29 cellular contexts compared by ENCODE assay signal in genomic region chr17:29322363-29322762, GRCh38.
"Had no signal": no experiment of that assay in that cellular context is flagged by ENCODE, and none has a peak within 500 bp of the region (broad histone marks: within the 10 kb centered on the region; RNA-seq: fewer than 3 reads in every experiment).

No MANE protein-coding gene starts in this region.

- H3K27me3 ChIP-seq: stomach, suprapubic skin, testis, thyroid gland, tibial artery, tibial nerve, transverse colon, upper lobe of left lung, upper lobe of right lung, uterus, vagina had no signal

- H3K4me3 ChIP-seq: stomach, suprapubic skin, testis, thoracic aorta, thyroid gland, tibial artery, tibial nerve, transverse colon, upper lobe of left lung, upper lobe of right lung, uterus, vagina had no signal

- H3K27me3 Mint-ChIP-seq: stimulated activated memory B cell treated with anti-CD40 and anti-IgM and Interleukin-4, amounts not matched to agents 10 μg/mL and 1 μg/mL and 100 μg/mL, for 72 hours; stimulated activated naive B cell treated with anti-CD40 and anti-IgM and Interleukin-4, amounts not matched to agents 10 μg/mL and 1 μg/mL and 100 μg/mL, for 72 hours; stimulated activated naive CD8-positive, alpha-beta T cell treated with anti-CD3 and anti-CD28 coated beads, Interleukin-15, amount 100 ng/mL, for 72 hours; stimulated activated naive CD8-positive, alpha-beta T cell treated with anti-CD3 and anti-CD28 coated beads, Interleukin-15, Interleukin-2, amounts not matched to agents 100 ng/mL and 50 ng/mL, for 24 hours had no signal

- H3K4me3 Mint-ChIP-seq: stimulated activated effector memory CD8-positive, alpha-beta T cell treated with anti-CD3 and anti-CD28 coated beads, Interleukin-12 subunit alpha, Interleukin-12 subunit beta, amount 100 ng/mL, for 72 hours; stimulated activated memory B cell treated with anti-CD40 and anti-IgM and Interleukin-4, amounts not matched to agents 10 μg/mL and 1 μg/mL and 100 μg/mL, for 72 hours; stimulated activated naive B cell treated with anti-CD40 and anti-IgM and Interleukin-4, amounts not matched to agents 10 μg/mL and 1 μg/mL and 100 μg/mL, for 72 hours; stimulated activated naive CD8-positive, alpha-beta T cell treated with anti-CD3 and anti-CD28 coated beads, Interleukin-15, amount 100 ng/mL, for 72 hours; stimulated activated naive CD8-positive, alpha-beta T cell treated with anti-CD3 and anti-CD28 coated beads, Interleukin-15, Interleukin-2, amounts not matched to agents 100 ng/mL and 50 ng/mL, for 24 hours; type B pancreatic cell had no signal

- H3K36me3 Mint-ChIP-seq: stimulated activated memory B cell treated with anti-CD40 and anti-IgM and Interleukin-4, amounts not matched to agents 10 μg/mL and 1 μg/mL and 100 μg/mL, for 72 hours; stimulated activated naive B cell treated with anti-CD40 and anti-IgM and Interleukin-4, amounts not matched to agents 10 μg/mL and 1 μg/mL and 100 μg/mL, for 72 hours; type B pancreatic cell had no signal

- H3K4me1 ChIP-seq: stomach, suprapubic skin, testis, thyroid gland, tibial artery, tibial nerve, transverse colon, upper lobe of left lung, upper lobe of right lung, uterus, vagina had no signal

- H3K27ac ChIP-seq: stomach, suprapubic skin, testis, thoracic aorta, thyroid gland, tibial artery, tibial nerve, transverse colon, upper lobe of left lung, upper lobe of right lung, uterus, vagina had no signal

- ATAC-seq: stimulated activated effector memory CD8-positive, alpha-beta T cell treated with anti-CD3 and anti-CD28 coated beads, Interleukin-12 subunit alpha, Interleukin-12 subunit beta, amount 100 ng/mL, for 72 hours; stimulated activated memory B cell treated with anti-CD40 and anti-IgM and Interleukin-4, amounts not matched to agents 10 μg/mL and 1 μg/mL and 100 μg/mL, for 72 hours; stimulated activated naive B cell treated with anti-CD40 and anti-IgM and Interleukin-4, amounts not matched to agents 10 μg/mL and 1 μg/mL and 100 μg/mL, for 72 hours; stimulated activated naive CD8-positive, alpha-beta T cell treated with anti-CD3 and anti-CD28 coated beads, Interleukin-15, amount 100 ng/mL, for 72 hours; stimulated activated naive CD8-positive, alpha-beta T cell treated with anti-CD3 and anti-CD28 coated beads, Interleukin-15, Interleukin-2, amounts not matched to agents 100 U/mL and 50 U/mL, for 24 hours; upper lobe of right lung had no signal

- H3K4me1 Mint-ChIP-seq: stimulated activated effector memory CD8-positive, alpha-beta T cell treated with anti-CD3 and anti-CD28 coated beads, Interleukin-12 subunit alpha, Interleukin-12 subunit beta, amount 100 ng/mL, for 72 hours; stimulated activated memory B cell treated with anti-CD40 and anti-IgM and Interleukin-4, amounts not matched to agents 10 μg/mL and 1 μg/mL and 100 μg/mL, for 72 hours; stimulated activated naive B cell treated with anti-CD40 and anti-IgM and Interleukin-4, amounts not matched to agents 10 μg/mL and 1 μg/mL and 100 μg/mL, for 72 hours; stimulated activated naive CD8-positive, alpha-beta T cell treated with anti-CD3 and anti-CD28 coated beads, Interleukin-15, amount 100 ng/mL, for 72 hours had no signal

- DNase-seq: stimulated activated CD4-positive, alpha-beta T cell treated with anti-CD3 and anti-CD28 coated beads, Interleukin-2, amount 100 ng/mL, for 48 hours; stimulated activated CD4-positive, alpha-beta T cell treated with anti-CD3 and anti-CD28 coated beads, Interleukin-4, amount 100 ng/mL, for 1 hour; stimulated activated CD4-positive, alpha-beta T cell treated with anti-CD3 and anti-CD28 coated beads, Interleukin-4, amount 100 ng/mL, for 24 hours; stimulated activated CD4-positive, alpha-beta T cell treated with anti-CD3 and anti-CD28 coated beads, Interleukin-4, amount 100 ng/mL, for 4 hours; stimulated activated CD8-positive, alpha-beta memory T cell treated with anti-CD3 and anti-CD28 coated beads, Interleukin-4, amount 100 ng/mL, for 48 hours; stimulated activated naive B cell treated with anti-CD40 and anti-IgM and Interleukin-4, amounts not matched to agents 10 μg/mL and 1 μg/mL and 100 μg/mL, for 72 hours; stimulated activated naive CD4-positive, alpha-beta T cell; stimulated activated naive CD4-positive, alpha-beta T cell treated with Interleukin-2 at 50 U/mL for 16 hours; stimulated activated naive CD8-positive, alpha-beta T cell treated with anti-CD3 and anti-CD28 coated beads, Interleukin-15, amount 100 ng/mL, for 72 hours; stimulated activated naive CD8-positive, alpha-beta T cell treated with anti-CD3 and anti-CD28 coated beads, Interleukin-15, Interleukin-2, amounts not matched to agents 100 U/mL and 50 U/mL, for 24 hours; stomach; substantia nigra; testis; thyroid gland; tibial artery; transverse colon; trophoblast cell; upper lobe of left lung; upper lobe of right lung; uterus had no signal

- H3K9me3 Mint-ChIP-seq: stimulated activated effector memory CD8-positive, alpha-beta T cell treated with anti-CD3 and anti-CD28 coated beads, Interleukin-12 subunit alpha, Interleukin-12 subunit beta, amount 100 ng/mL, for 72 hours; stimulated activated memory B cell treated with anti-CD40 and anti-IgM and Interleukin-4, amounts not matched to agents 10 μg/mL and 1 μg/mL and 100 μg/mL, for 72 hours; stimulated activated naive B cell treated with anti-CD40 and anti-IgM and Interleukin-4, amounts not matched to agents 10 μg/mL and 1 μg/mL and 100 μg/mL, for 72 hours; stimulated activated naive CD8-positive, alpha-beta T cell treated with anti-CD3 and anti-CD28 coated beads, Interleukin-15, amount 100 ng/mL, for 72 hours; stimulated activated naive CD8-positive, alpha-beta T cell treated with anti-CD3 and anti-CD28 coated beads, Interleukin-15, Interleukin-2, amounts not matched to agents 100 ng/mL and 50 ng/mL, for 24 hours; type B pancreatic cell had no signal

- H3K9me3 ChIP-seq: stomach, suprapubic skin, testis, thoracic aorta, thyroid gland, tibial artery, tibial nerve, transverse colon, upper lobe of left lung, upper lobe of right lung, uterus, vagina had no signal

- FAIRE-seq: urothelium cell line had no signal

- H3K36me3 ChIP-seq: stomach, suprapubic skin, thoracic aorta, thyroid gland, tibial artery, tibial nerve, transverse colon, upper lobe of left lung, upper lobe of right lung, uterus, vagina had no signal
